In the genomic region with DNA sequence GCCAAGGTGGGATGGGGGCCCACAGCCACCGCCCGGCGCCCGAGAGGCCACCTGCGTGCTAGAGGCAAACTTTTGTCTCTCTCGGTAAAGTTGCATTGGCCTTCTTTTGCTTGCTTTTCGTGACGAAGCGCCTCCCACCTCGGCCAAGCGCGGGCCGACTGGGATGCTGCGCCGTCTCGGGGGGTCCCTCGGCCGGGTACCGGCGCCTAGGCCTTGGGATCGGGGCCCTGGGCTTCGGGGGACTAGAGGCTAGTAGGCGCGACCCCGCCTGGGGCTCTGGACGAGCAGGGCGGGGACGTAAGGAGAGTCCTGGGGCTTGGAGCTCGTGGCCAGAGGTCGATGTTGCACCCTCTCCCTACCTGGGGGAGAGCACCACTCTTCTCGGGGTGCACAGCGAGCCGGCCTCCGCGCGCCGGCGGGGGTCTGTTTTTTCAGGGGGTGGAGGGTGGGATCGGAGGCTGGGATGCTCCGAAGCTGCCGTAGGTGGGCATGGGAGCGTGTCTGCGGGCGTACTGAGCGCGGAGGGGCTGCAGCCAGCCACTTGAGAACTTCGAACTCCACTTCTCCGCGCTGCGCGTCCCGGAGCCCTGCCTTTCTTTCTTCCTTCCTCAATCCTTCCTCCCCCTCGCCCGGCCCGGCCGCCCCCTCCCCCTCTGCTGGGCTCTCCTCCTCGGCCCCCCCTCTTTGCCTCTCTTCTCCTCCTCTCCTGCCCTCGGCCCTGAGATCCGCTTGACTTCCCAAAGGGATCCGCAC, we compare ENCODE assay signal across 8 cellular contexts. TPM values are rescaled to one million over a fixed set of nuclear protein-coding genes. Genes with fewer than 3 reads are reported as not detected.
DNase-seq lines count a peak whose midpoint lies in the region; ATAC-seq and TF ChIP-seq lines count a peak whose summit lies in the region.

No MANE protein-coding gene starts in this region.

- BruUV-seq in Caco-2 (replicated peaks; lab: Mats Ljungman, UMichigan) (no TSS peak), PC-3 (replicated peaks; lab: Mats Ljungman, UMichigan) (no TSS peak)

- H3K4me3 ChIP-seq in Caco-2 (ENCODE audit: low read depth, low read length), result peak overlapping the region; percentile 39
- peak overlapping the region; percentile 79 for H3K4me3 ChIP-seq in PC-3 (ENCODE audit: low read length)

- H3K4me2 ChIP-seq in PC-3 (ENCODE audit: low read length), result peak overlapping the region; percentile 92

- H3K27me3 ChIP-seq in Caco-2 (replicated peaks; ENCODE audit: control insufficient read depth, insufficient read depth, low read length) (0 out of 2 replicates have a peak, but pooled peaks cover 3% of the 10 kb centered on the region), PC-3 (ENCODE audit: low read length) (no peaks in the 10 kb centered on the region)

- H3K4me3 Mint-ChIP-seq in Caco-2 (ENCODE audit: unreplicated experiment), result peak overlapping the region; percentile 84
- peak overlapping the region; percentile 91 for H3K4me3 Mint-ChIP-seq in osteocyte (ENCODE audit: unreplicated experiment)

- H3K36me3 Mint-ChIP-seq in Caco-2 (ENCODE audit: insufficient read depth, unreplicated experiment) (no peaks in the 10 kb centered on the region), osteocyte (ENCODE audit: unreplicated experiment) (no peaks in the 10 kb centered on the region)

- H3K4me1 ChIP-seq in Caco-2, result peaks cover 3% of the 10 kb centered on the region; the same call in 1 of the 2 replicates
- H3K4me1 ChIP-seq in PC-3 (ENCODE audit: insufficient read depth, low read length), result peaks cover 24% of the 10 kb centered on the region

- peaks cover 14% of the 10 kb centered on the region for H3K4me1 Mint-ChIP-seq in Caco-2 (ENCODE audit: low read depth, unreplicated experiment)
- peaks cover 60% of the 10 kb centered on the region for H3K4me1 Mint-ChIP-seq in osteocyte (ENCODE audit: unreplicated experiment)

- in situ Hi-C loops in ACHN (cut with HindIII; ENCODE audit: low pct_ligation_motif_present, low pct_unique_long_range_greater_than_20kb, low sequenced_read_pairs), result no loop called here

- H2AFZ ChIP-seq in PC-3 (ENCODE audit: low read length), result peak overlapping the region; percentile 98

- POLR2A ChIA-PET in Caco-2 (lab: Charles Lee) (interaction anchor here (0.5 kb wide), 1 partner anchor 314 kb away, joined by 4 read pairs; no protein-coding TSS in a partner anchor), PC-3 (lab: Charles Lee; ENCODE audit: unreplicated experiment) (interaction anchor here (0.6 to 0.7 kb wide), 2 partner anchors 154 to 270 kb away, joined by 3 to 5 read pairs; no protein-coding TSS in a partner anchor)

- H3K27me3 Mint-ChIP-seq in Caco-2 (ENCODE audit: insufficient read depth, unreplicated experiment) (peaks cover 24% of the 10 kb centered on the region), osteocyte (ENCODE audit: unreplicated experiment) (no peaks in the 10 kb centered on the region)

- intact Hi-C loops in Caco-2 (cut with micrococcal nuclease; ENCODE audit: unreplicated experiment), result loop anchor here (1.0 to 10.0 kb wide), 4 partner anchors 41 to 338 kb away; no protein-coding TSS in a partner anchor
- intact Hi-C loops in PC-3 (cut with micrococcal nuclease), result loop anchor here (2.0 to 5.0 kb wide), 4 partner anchors 39 to 198 kb away; no protein-coding TSS in a partner anchor

- H3K9me3 ChIP-seq in Caco-2 (no peaks in the 10 kb centered on the region), PC-3 (ENCODE audit: low read length) (no peaks in the 10 kb centered on the region)

- TF ChIP-seq CTCF in Caco-2 (IDR thresholded peaks at IDR 0.05; ENCODE audit: insufficient read depth in 1 of 2, low read depth in 1 of 2, low read length in 1 of 2, severe bottlenecking in 1 of 2, unreplicated experiment in 1 of 2), result no peak
- TF ChIP-seq CTCF in PC-3 (conservative IDR thresholded peaks at IDR 0.05; ENCODE audit: low read depth, low read length), result no peak
- no peak for TF ChIP-seq CTCF in osteocyte (IDR thresholded peaks at IDR 0.05)

- peak overlapping the region; percentile 70 for H3K9ac ChIP-seq in PC-3 (ENCODE audit: low read length)

- no peaks in the 10 kb centered on the region for H3F3A ChIP-seq in PC-3 (ENCODE audit: low read length, unreplicated experiment)

- H3K9me3 Mint-ChIP-seq in Caco-2 (ENCODE audit: unreplicated experiment) (no peaks in the 10 kb centered on the region), osteocyte (ENCODE audit: unreplicated experiment) (no peaks in the 10 kb centered on the region)

- H3K9me2 ChIP-seq in PC-3 (replicated peaks; ENCODE audit: low read length), result no peaks in the 10 kb centered on the region

- DNase-seq in Caco-2 (peak in 1 of 2 experiments; percentile 35), PC-3 (no peak), osteocyte (ENCODE audit: extremely low spot score, unreplicated experiment) (peak; percentile 86), ACHN (no peak)

- H4K20me1 ChIP-seq in PC-3 (ENCODE audit: low read length), result no peaks in the 10 kb centered on the region

- CTCF ChIA-PET in Caco-2 (lab: Charles Lee), result interaction anchor here (0.5 to 1.5 kb wide), 10 partner anchors 37 to 795 kb away, joined by 3 to 5 read pairs (median 4); no protein-coding TSS in a partner anchor
- CTCF ChIA-PET in PC-3 (lab: Charles Lee), result interaction anchor here (0.6 to 1.3 kb wide), 4 partner anchors 33 to 338 kb away, joined by 3 to 5 read pairs (median 4); no protein-coding TSS in a partner anchor

- no peaks in the 10 kb centered on the region for H3K36me3 ChIP-seq in Caco-2 (ENCODE audit: control insufficient read depth, insufficient read depth, low read length)
- H3K36me3 ChIP-seq in PC-3 (ENCODE audit: low read depth, low read length), result no peaks in the 10 kb centered on the region

- H3K79me2 ChIP-seq in PC-3 (ENCODE audit: low read length), result peaks cover 32% of the 10 kb centered on the region

- H3K27ac Mint-ChIP-seq in Caco-2 (ENCODE audit: unreplicated experiment) (no peak overlapping the region), osteocyte (ENCODE audit: unreplicated experiment) (peak overlapping the region; percentile 93)

- peak; percentile 21 for ATAC-seq in PC-3
- ATAC-seq in esophagus mucosa, result peak; percentile 23
- no peak for ATAC-seq in HG03196 (IDR thresholded peaks at IDR 0.05; ENCODE audit: unreplicated experiment)
- no peak for ATAC-seq in GM21529 (IDR thresholded peaks at IDR 0.05; ENCODE audit: unreplicated experiment)
- ATAC-seq in HG02870 (IDR thresholded peaks at IDR 0.05; ENCODE audit: unreplicated experiment), result no peak

- peak overlapping the region; percentile 36; the same call in 1 of the 2 replicates for H3K27ac ChIP-seq in PC-3 (ENCODE audit: low read length)

RNA-seq across cellular contexts. Expression of gene GLI2, which starts 0.7 kb away (rescaled TPM):
- total RNA-seq in Caco-2 (2022) (0.58 and 0.70 TPM in 2 replicates), PC-3 (2014; rRNA removed) (4.0 and 30.3 TPM in 2 replicates), esophagus mucosa (0.72 TPM), osteocyte (33.2 and 34.2 TPM in 2 replicates)

Comparison
In these comparisons a context has a peak if more than half of its experiments do, and no peak if none do; other contexts are left out.
1. ATAC-seq: peak in PC-3 (single experiment) and esophagus mucosa (single experiment); none in HG03196 (single experiment), GM21529 (single experiment) and HG02870 (single experiment).